In the genomic region with DNA sequence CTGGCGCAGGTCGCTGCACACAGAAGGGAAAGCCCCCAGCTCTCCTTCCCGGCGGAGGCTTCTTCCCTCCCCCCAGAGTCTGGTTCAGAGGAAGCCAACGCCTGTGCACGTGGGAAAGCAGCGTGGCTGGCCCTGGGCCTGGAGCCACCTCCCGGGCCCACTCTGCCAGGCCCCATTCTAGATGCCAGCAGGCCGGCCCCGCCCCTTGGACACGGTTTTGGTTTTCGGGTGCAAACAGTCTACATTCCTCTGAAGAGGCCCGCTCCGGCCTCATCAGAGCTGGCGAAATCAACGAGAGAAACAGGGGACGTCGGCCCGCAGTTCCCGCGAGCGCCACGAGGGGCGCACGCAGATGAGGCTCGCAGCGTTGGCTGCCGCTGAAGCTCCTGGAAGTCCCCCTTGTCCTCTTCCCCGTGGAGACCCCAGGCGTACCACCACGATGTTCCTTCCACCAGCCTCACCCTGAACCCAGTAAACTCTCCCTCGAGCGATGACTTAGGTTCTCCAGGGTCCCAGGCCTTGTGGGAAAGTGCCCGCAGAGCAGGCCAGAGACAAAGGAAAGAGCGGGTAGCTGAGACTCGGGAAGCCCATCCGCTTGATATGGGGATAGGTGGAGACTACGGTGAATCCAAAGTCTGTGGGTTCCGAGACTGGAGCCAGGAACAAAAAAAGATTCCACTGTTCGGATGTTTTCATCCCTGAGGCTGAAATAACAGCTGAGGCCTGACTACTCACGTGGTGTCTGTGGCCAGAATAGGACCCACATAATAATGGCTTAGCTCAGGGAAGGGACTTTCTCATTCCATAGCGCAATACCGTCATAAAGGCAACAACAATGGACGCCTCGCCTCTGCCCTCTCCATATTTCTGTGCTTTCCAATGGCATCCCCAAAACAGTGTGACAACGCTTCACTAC, we compare ENCODE assay signal across 8 cellular contexts.
DNase-seq lines count a peak whose midpoint lies in the region; TF ChIP-seq lines count a peak whose summit lies in the region.

No MANE protein-coding gene starts in this region.

- H3K27ac ChIP-seq in HEK293 (ENCODE audit: extremely low read depth, low read depth, low read length): no peak overlapping the region

- 0 out of 2 replicates have a peak, but pooled peaks cover 2% of the 10 kb centered on the region for H3K4me1 ChIP-seq in HEK293 (ENCODE audit: control insufficient read depth, insufficient read depth, low read length)

- H3K9me3 Mint-ChIP-seq in nephron: no peaks in the 10 kb centered on the region

- no peaks in the 10 kb centered on the region for H3K36me3 ChIP-seq in HEK293 (ENCODE audit: control insufficient read depth in 2 of 2, insufficient read depth in 1 of 2, low read length in 2 of 2)

- H3K27me3 Mint-ChIP-seq in nephron (ENCODE audit: low read depth): peaks cover 19% of the 10 kb centered on the region

- H3K4me1 Mint-ChIP-seq in nephron: peaks cover 13% of the 10 kb centered on the region

- DNase-seq in GM10248 (ENCODE audit: extremely low spot score) (peak; percentile 73), NB4 (ENCODE audit: low read depth) (peak; percentile 50), activated T-helper 1 cell treated with Interleukin-2 at 50 U/mL for 16 hours (ENCODE audit: low read depth) (peak; percentile 6), fibroblast of peridontal ligament (ENCODE audit: extremely low read depth) (peak; percentile 79), stromal cell of bone marrow (ENCODE audit: low read depth) (peak; percentile 53), NCI-H446 treated with DMSO at 0.1 percent for 48 hours (lab: John Stamatoyannopoulos, UW) (no peak)

- peak overlapping the region in 2 of 3 experiments; percentile 75 to 92 for H3K27ac Mint-ChIP-seq in nephron

- no peak for TF ChIP-seq POLR2A in NB4 (IDR thresholded peaks at IDR 0.05; ENCODE audit: extremely low read depth, insufficient read length)

- H3K4me3 ChIP-seq in HEK293 (ENCODE audit: low read depth, low read length) (no peak overlapping the region), NB4 (ENCODE audit: low read depth, low read length) (no peak overlapping the region)

- TF ChIP-seq CTCF in GM10248 (IDR thresholded peaks at IDR 0.05; ENCODE audit: control extremely low read depth, extremely low read depth, low read depth, missing control alignments) (peak; percentile 87), HEK293 (tag by site-specific recombination; IDR thresholded peaks at IDR 0.05) (0 out of 2 replicates have a peak, but pooled peaks have one; percentile 22), NB4 (IDR thresholded peaks at IDR 0.05; ENCODE audit: low read depth, low read length) (peak; percentile 81), nephron (IDR thresholded peaks at IDR 0.05; ENCODE audit: unreplicated experiment in 3 of 3) (peak; percentile 94 to 99 (median 95))

- CTCF ChIA-PET in GM10248 (lab: Yijun Ruan, JAX) (interaction anchor here (0.7 to 7.3 kb wide), 29 partner anchors 8 to 1528 kb away, joined by 3 to 36 read pairs (median 4); no protein-coding TSS in a partner anchor), HEK293 (lab: Yijun Ruan, JAX) (interaction anchor here (0.6 to 2.9 kb wide), 41 partner anchors 9 to 1336 kb away, joined by 3 to 29 read pairs (median 4); no protein-coding TSS in a partner anchor)

- peak overlapping the region; percentile 46 to 71 (median 65) for H3K4me3 Mint-ChIP-seq in nephron

- no peaks in the 10 kb centered on the region for H3K36me3 Mint-ChIP-seq in nephron (ENCODE audit: low read depth)

- no peaks in the 10 kb centered on the region for H3K9me3 ChIP-seq in HEK293 (ENCODE audit: control insufficient read depth, insufficient read depth, low read depth, low read length)

- POLR2A ChIA-PET in GM10248 (lab: Yijun Ruan, JAX) (no interaction called here), HEK293 (lab: Yijun Ruan, JAX) (interaction anchor here (1.1 kb wide), 1 partner anchor 266 kb away, joined by 3 read pairs; no protein-coding TSS in a partner anchor)

TF ChIP-seq in HEK293, 187 proteins besides CTCF, POLR2A, EP300 and RAD21:
- TF ChIP-seq ZNF366 (tag by site-specific recombination; conservative IDR thresholded peaks at IDR 0.05) (no peak), RBAK (tag by site-specific recombination; IDR thresholded peaks at IDR 0.05) (no peak), ZSCAN30 (tag by site-specific recombination; IDR thresholded peaks at IDR 0.05) (no peak), ZNF23 (tag by site-specific recombination; IDR thresholded peaks at IDR 0.05; ENCODE audit: borderline replicate concordance) (no peak), ZNF623 (tag by site-specific recombination; IDR thresholded peaks at IDR 0.05) (no peak), ZNF624 (tag by site-specific recombination; IDR thresholded peaks at IDR 0.05) (no peak), ZNF302 (tag by site-specific recombination; IDR thresholded peaks at IDR 0.05; ENCODE audit: low read depth) (no peak), ZNF239 (tag by site-specific recombination; IDR thresholded peaks at IDR 0.05) (no peak), HOXC10 (CRISPR knock-in tag; IDR thresholded peaks at IDR 0.05) (no peak), ZNF138 (tag by site-specific recombination; IDR thresholded peaks at IDR 0.05; ENCODE audit: borderline replicate concordance) (no peak), ZFP69B (tag by site-specific recombination; IDR thresholded peaks at IDR 0.05) (no peak), ZNF16 (tag by site-specific recombination; IDR thresholded peaks at IDR 0.05; ENCODE audit: low read depth) (no peak), KLF1 (tag by site-specific recombination; IDR thresholded peaks at IDR 0.05) (no peak), ZXDB (tag by site-specific recombination; IDR thresholded peaks at IDR 0.05) (no peak), ZNF701 (tag by site-specific recombination; IDR thresholded peaks at IDR 0.05) (no peak), ZNF585B (tag by site-specific recombination; IDR thresholded peaks at IDR 0.05) (no peak), ZBTB48 (tag by site-specific recombination; IDR thresholded peaks at IDR 0.05) (no peak)
- TF ChIP-seq, protein P1, sequence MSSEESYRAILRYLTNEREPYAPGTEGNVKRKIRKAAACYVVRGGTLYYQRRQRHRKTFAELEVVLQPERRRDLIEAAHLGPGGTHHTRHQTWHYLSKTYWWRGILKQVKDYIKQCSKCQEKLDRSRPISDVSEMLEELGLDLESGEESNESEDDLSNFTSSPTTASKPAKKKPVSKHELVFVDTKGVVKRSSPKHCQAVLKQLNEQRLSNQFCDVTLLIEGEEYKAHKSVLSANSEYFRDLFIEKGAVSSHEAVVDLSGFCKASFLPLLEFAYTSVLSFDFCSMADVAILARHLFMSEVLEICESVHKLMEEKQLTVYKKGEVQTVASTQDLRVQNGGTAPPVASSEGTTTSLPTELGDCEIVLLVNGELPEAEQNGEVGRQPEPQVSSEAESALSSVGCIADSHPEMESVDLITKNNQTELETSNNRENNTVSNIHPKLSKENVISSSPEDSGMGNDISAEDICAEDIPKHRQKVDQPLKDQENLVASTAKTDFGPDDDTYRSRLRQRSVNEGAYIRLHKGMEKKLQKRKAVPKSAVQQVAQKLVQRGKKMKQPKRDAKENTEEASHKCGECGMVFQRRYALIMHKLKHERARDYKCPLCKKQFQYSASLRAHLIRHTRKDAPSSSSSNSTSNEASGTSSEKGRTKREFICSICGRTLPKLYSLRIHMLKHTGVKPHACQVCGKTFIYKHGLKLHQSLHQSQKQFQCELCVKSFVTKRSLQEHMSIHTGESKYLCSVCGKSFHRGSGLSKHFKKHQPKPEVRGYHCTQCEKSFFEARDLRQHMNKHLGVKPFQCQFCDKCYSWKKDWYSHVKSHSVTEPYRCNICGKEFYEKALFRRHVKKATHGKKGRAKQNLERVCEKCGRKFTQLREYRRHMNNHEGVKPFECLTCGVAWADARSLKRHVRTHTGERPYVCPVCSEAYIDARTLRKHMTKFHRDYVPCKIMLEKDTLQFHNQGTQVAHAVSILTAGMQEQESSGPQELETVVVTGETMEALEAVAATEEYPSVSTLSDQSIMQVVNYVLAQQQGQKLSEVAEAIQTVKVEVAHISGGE (tag by site-specific recombination; conservative IDR thresholded peaks at IDR 0.05; ENCODE audit: low read depth): no peak
- TF ChIP-seq, protein P2, sequence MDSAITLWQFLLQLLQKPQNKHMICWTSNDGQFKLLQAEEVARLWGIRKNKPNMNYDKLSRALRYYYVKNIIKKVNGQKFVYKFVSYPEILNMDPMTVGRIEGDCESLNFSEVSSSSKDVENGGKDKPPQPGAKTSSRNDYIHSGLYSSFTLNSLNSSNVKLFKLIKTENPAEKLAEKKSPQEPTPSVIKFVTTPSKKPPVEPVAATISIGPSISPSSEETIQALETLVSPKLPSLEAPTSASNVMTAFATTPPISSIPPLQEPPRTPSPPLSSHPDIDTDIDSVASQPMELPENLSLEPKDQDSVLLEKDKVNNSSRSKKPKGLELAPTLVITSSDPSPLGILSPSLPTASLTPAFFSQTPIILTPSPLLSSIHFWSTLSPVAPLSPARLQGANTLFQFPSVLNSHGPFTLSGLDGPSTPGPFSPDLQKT (IDR thresholded peaks at IDR 0.05; ENCODE audit: borderline replicate concordance, low read depth, low read length): no peak

Comparison
In these comparisons a context has a peak if more than half of its experiments do, and no peak if none do; other contexts are left out.
1. CTCF ChIP-seq: peak in every context shown above with its lines; median percentile 95 in nephron; 87 in GM10248; 81 in NB4; 22 in HEK293.